In genomic region chr10:35336084-35336831, GRCh38 we compare ENCODE assay signal across 8 cellular contexts. TPM values are rescaled to one million over a fixed set of nuclear protein-coding genes. Genes with fewer than 3 reads are reported as not detected.
DNase-seq lines count a peak whose midpoint lies in the region; ATAC-seq and TF ChIP-seq lines count a peak whose summit lies in the region.

TSS of gene CCNY (plus strand) at chr10:35336509. CDS start at chr10:35337054, 545 bp downstream.

- peaks cover 64% of the 10 kb centered on the region for H3K4me1 Mint-ChIP-seq in activated CD4-positive, alpha-beta memory T cell treated with anti-CD3 and anti-CD28 coated beads, Interleukin-2, amount 10 ng/mL, durations not matched to agents 7 days and 5 days

- H3K4me3 ChIP-seq in ectodermal cell (ENCODE audit: insufficient read depth, low read depth, low read length) (peak within 1 kb of the TSS; percentile 85), lung (peak within 1 kb of the TSS; percentile 97)

- WGBS in ectodermal cell, 2 experiments = 0 to 1% methylated on average over 109 of the region's 109 CpGs
- WGBS in lung, 2 donors = 0 to 1% methylated on average over 55 to 108 of the region's 109 CpGs

- POLR2A ChIA-PET in activated CD4-positive, alpha-beta memory T cell treated with anti-CD3 and anti-CD28 coated beads, Interleukin-2, amount 10 ng/mL, durations not matched to agents 7 days and 5 days (lab: Charles Lee) = interaction anchor here (0.7 to 2.2 kb wide), 6 partner anchors 14 to 209 kb away, joined by 3 to 8 read pairs (median 3); partner anchors contain the start of gene CREM

- CTCF ChIA-PET in activated CD4-positive, alpha-beta memory T cell treated with anti-CD3 and anti-CD28 coated beads, Interleukin-2, amount 10 ng/mL, durations not matched to agents 7 days and 5 days (lab: Charles Lee) = no interaction called here

- H3K4me3 Mint-ChIP-seq in activated CD4-positive, alpha-beta memory T cell treated with anti-CD3 and anti-CD28 coated beads, Interleukin-2, amount 10 ng/mL, durations not matched to agents 7 days and 5 days = peak within 1 kb of the TSS; percentile 87

- H3K36me3 ChIP-seq in ectodermal cell (ENCODE audit: control insufficient read depth, insufficient read depth, low read length) (no peaks in the 10 kb centered on the region), lung (ENCODE audit: control insufficient read depth in 2 of 2, insufficient read depth in 2 of 2, low read length in 2 of 2) (no peaks in the 10 kb centered on the region)

- peak within 1 kb of the TSS; percentile 71 for H3K27ac Mint-ChIP-seq in activated CD4-positive, alpha-beta memory T cell treated with anti-CD3 and anti-CD28 coated beads, Interleukin-2, amount 10 ng/mL, durations not matched to agents 7 days and 5 days

- TF ChIP-seq CTCF in lung (IDR thresholded peaks at IDR 0.05; ENCODE audit: control extremely low read depth, extremely low read depth) = no peak

- no peaks in the 10 kb centered on the region for H3K27me3 Mint-ChIP-seq in activated CD4-positive, alpha-beta memory T cell treated with anti-CD3 and anti-CD28 coated beads, Interleukin-2, amount 10 ng/mL, durations not matched to agents 7 days and 5 days

- H3K9me3 Mint-ChIP-seq in activated CD4-positive, alpha-beta memory T cell treated with anti-CD3 and anti-CD28 coated beads, Interleukin-2, amount 10 ng/mL, durations not matched to agents 7 days and 5 days = no peaks in the 10 kb centered on the region

- H3K36me3 Mint-ChIP-seq in activated CD4-positive, alpha-beta memory T cell treated with anti-CD3 and anti-CD28 coated beads, Interleukin-2, amount 10 ng/mL, durations not matched to agents 7 days and 5 days (ENCODE audit: low read depth) = peaks cover 22% of the 10 kb centered on the region

- no peaks in the 10 kb centered on the region for H3K9me3 ChIP-seq in ectodermal cell (ENCODE audit: control insufficient read depth, low read length)
- no peaks in the 10 kb centered on the region for H3K9me3 ChIP-seq in lung (ENCODE audit: control insufficient read depth in 2 of 2, insufficient read depth in 1 of 2, low read length in 1 of 2)

- ATAC-seq in HG02973 (IDR thresholded peaks at IDR 0.05; ENCODE audit: unreplicated experiment) = peak; percentile 54
- ATAC-seq in lung (ENCODE audit: insufficient read depth, low FRiP score) = peak; percentile 87

- no peaks in the 10 kb centered on the region for H3K27me3 ChIP-seq in ectodermal cell (ENCODE audit: control insufficient read depth, insufficient read depth, low read length, poor library complexity, severe bottlenecking)
- no peaks in the 10 kb centered on the region for H3K27me3 ChIP-seq in lung (ENCODE audit: control insufficient read depth, insufficient read depth)

- DNase-seq in SHP77 (lab: John Stamatoyannopoulos, UW) (peak; percentile 30 to 63), SHP77 treated with DMSO at 0.1 percent for 48 hours (lab: John Stamatoyannopoulos, UW) (no peak), NCI-H446 treated with DMSO at 0.1 percent for 48 hours (lab: John Stamatoyannopoulos, UW) (peak; percentile 30), lung (ENCODE audit: low spot score) (peak; percentile 83)
- DNase-seq in activated CD4-positive, alpha-beta memory T cell treated with anti-CD3 and anti-CD28 coated beads, Interleukin-2, amount 10 ng/mL, durations not matched to agents 7 days and 5 days = peak; percentile 78
- DNase-seq in stimulated activated CD4-positive, alpha-beta T cell treated with anti-CD3 and anti-CD28 coated beads, TNF-alpha, amount 100 ng/mL, for 4 hours (ENCODE audit: low read depth in 3 of 3) = peak; percentile 63 to 80 (median 66)

- H3K27ac ChIP-seq in ectodermal cell (ENCODE audit: insufficient read depth, low read depth, low read length, poor library complexity, severe bottlenecking) (no peak within 1 kb of the TSS), lung (ENCODE audit: low read depth in 1 of 2, low read length in 1 of 2) (peak within 1 kb of the TSS; percentile 96 to 97)

- H3K4me1 ChIP-seq in ectodermal cell (ENCODE audit: control insufficient read depth, insufficient read depth, low read length) (peaks cover 7% of the 10 kb centered on the region), lung (ENCODE audit: control insufficient read depth in 2 of 2, insufficient read depth in 2 of 2, low read length in 2 of 2) (peaks cover 14 to 38% of the 10 kb centered on the region in 2 donors)

RNA-seq across cellular contexts. Expression of gene CCNY, which starts in this region (rescaled TPM):
- 10 to 100 TPM; 49.3 to 56.7 TPM for total RNA-seq in activated CD4-positive, alpha-beta memory T cell treated with anti-CD3 and anti-CD28 coated beads, Interleukin-2, amount 10 ng/mL, durations not matched to agents 7 days and 5 days
- polyA plus RNA-seq in ectodermal cell (2013, experiment 1 of 4) = 60.9 TPM
- polyA plus RNA-seq in ectodermal cell (2013, experiment 2 of 4) = 68.8 TPM
- polyA plus RNA-seq in ectodermal cell (2013, experiment 3 of 4) = 35.0 TPM
- 46.0 TPM for polyA plus RNA-seq in ectodermal cell (2013, experiment 4 of 4)
- 10 to 100 TPM; 43.4 to 63.0 TPM for total RNA-seq in lung
- 10 to 100 TPM; 26.6 to 34.3 TPM for polyA plus RNA-seq in lung
